In the genomic region with DNA sequence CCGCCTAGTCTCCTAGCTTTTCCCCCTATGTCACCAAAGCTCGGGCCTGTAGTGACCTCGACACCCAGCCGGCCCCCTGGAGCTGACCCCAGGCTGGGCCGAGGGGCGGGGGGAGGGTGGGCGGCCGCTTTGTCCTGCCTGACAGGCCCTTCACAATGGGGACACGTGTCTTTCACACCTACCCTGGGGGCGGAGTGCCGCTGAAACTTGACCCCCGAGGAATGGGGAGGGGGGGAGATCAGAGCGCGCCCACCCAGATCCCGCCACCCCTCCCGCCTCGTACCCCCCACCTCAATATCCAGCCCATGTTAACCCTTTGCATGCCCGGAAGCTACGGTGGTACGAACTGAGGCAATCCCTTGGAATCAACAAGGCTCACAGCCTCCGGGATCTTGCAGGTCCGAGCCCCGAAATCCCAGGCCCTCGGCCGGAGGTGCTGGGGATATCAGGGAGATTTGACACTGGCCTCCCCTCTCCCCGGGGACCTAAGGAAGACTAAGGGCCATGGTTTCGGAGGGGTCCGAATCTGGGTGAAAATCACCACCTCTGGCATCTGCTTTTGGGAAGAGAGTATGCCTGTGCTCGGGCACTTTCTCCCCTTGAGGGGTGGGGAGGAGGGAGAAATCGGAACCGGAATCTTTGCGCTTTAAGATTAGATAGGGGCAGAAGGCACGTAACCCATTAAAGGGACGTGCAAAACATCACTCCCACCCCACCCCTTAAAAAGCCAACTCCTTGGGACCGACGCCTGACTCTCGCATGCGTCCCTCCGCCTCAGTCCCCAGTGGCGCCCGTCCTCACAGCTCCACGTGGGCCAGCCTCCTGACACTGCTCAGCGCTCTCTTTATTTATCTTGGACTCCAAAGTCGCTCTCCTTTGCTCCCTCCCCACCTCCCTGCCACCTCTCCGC, we compare ENCODE assay signal across 8 cellular contexts. TPM values are rescaled to one million over a fixed set of nuclear protein-coding genes. Genes with fewer than 3 reads are reported as not detected.
DNase-seq lines count a peak whose midpoint lies in the region; ATAC-seq and TF ChIP-seq lines count a peak whose summit lies in the region.

No MANE protein-coding gene starts in this region.

- intact Hi-C loops in uterus (cut with DNase I; ENCODE audit: low total_unique reads) (loop anchor here (10.0 kb wide), 1 partner anchor 119 kb away; no protein-coding TSS in a partner anchor), ovary (cut with DNase I) (no loop called here)

- ATAC-seq in HG03565 (IDR thresholded peaks at IDR 0.05; ENCODE audit: unreplicated experiment) = no peak
- no peak for ATAC-seq in HG03469 (IDR thresholded peaks at IDR 0.05; ENCODE audit: unreplicated experiment)

- H3K27me3 ChIP-seq in effector memory CD4-positive, alpha-beta T cell (replicated peaks; ENCODE audit: control insufficient read depth, insufficient read depth, low read length, poor library complexity, severe bottlenecking) = peaks cover 54% of the 10 kb centered on the region
- H3K27me3 ChIP-seq in uterus (peaks cover 24 to 54% of the 10 kb centered on the region in 2 donors), ovary (no peaks in the 10 kb centered on the region)

- no peak for TF ChIP-seq CTCF in uterus (IDR thresholded peaks at IDR 0.05)
- TF ChIP-seq CTCF in ovary (IDR thresholded peaks at IDR 0.05) = no peak

- no peak for TF ChIP-seq POLR2A in uterus (IDR thresholded peaks at IDR 0.05)
- TF ChIP-seq POLR2A in ovary (IDR thresholded peaks at IDR 0.05) = no peak

- peaks cover 25% of the 10 kb centered on the region for H3K4me1 ChIP-seq in effector memory CD4-positive, alpha-beta T cell (ENCODE audit: control insufficient read depth, insufficient read depth, low read length, poor library complexity, severe bottlenecking)
- H3K4me1 ChIP-seq in uterus (peaks cover 0 to 31% of the 10 kb centered on the region in 2 donors), ovary (ENCODE audit: insufficient read depth) (peaks cover 10% of the 10 kb centered on the region)

- no peak overlapping the region for H3K27ac ChIP-seq in effector memory CD4-positive, alpha-beta T cell (ENCODE audit: insufficient read depth, low read length, poor library complexity, severe bottlenecking)
- H3K27ac ChIP-seq in uterus = no peak overlapping the region
- no peak overlapping the region for H3K27ac ChIP-seq in ovary

- no peak for TF ChIP-seq EP300 in ovary (IDR thresholded peaks at IDR 0.05)

- peak overlapping the region; percentile 38 for H3K4me3 ChIP-seq in effector memory CD4-positive, alpha-beta T cell (ENCODE audit: insufficient read depth, low read depth, low read length, poor library complexity, severe bottlenecking)
- H3K4me3 ChIP-seq in uterus (no peak overlapping the region), ovary (no peak overlapping the region)

- 1 to 3% (median 1%) methylated on average over 44 to 45 of the region's 45 CpGs for WGBS in ovary, 3 donors

- H3K36me3 ChIP-seq in effector memory CD4-positive, alpha-beta T cell (ENCODE audit: control insufficient read depth, insufficient read depth, low read length) = no peaks in the 10 kb centered on the region
- H3K36me3 ChIP-seq in uterus = no peaks in the 10 kb centered on the region
- no peaks in the 10 kb centered on the region for H3K36me3 ChIP-seq in ovary

- DNase-seq in ELF-1 (ENCODE audit: low read depth, low spot score) (peak; percentile 76), NCI-H748 treated with DMSO at 0.1 percent for 48 hours (lab: John Stamatoyannopoulos, UW) (peak; percentile 5), retina (peak; percentile 58), uterus (no peak), ovary (no peak)
- DNase-seq in effector memory CD4-positive, alpha-beta T cell = no peak

- H3K9me3 ChIP-seq in effector memory CD4-positive, alpha-beta T cell (ENCODE audit: control insufficient read depth, low read length) = no peaks in the 10 kb centered on the region
- H3K9me3 ChIP-seq in uterus = no peaks in the 10 kb centered on the region
- H3K9me3 ChIP-seq in ovary = no peaks in the 10 kb centered on the region

RNA-seq across cellular contexts. Expression of gene NOG, which starts 2.6 kb away (rescaled TPM):
- 1 to 10 TPM in 1 of 4 donors, under 1 TPM in 1, not detected in 2; 0.21 to 2.6 TPM for total RNA-seq in uterus
- under 1 TPM in 4 of 7 donors, not detected in 3; 0.12 to 0.99 (median 0.27) TPM for total RNA-seq in ovary
- under 1 TPM in 1 of 2 donors, not detected in 1; 0.05 TPM for polyA plus RNA-seq in ovary

Comparison
In these comparisons a context has a peak if more than half of its experiments do, and no peak if none do; other contexts are left out.
1. DNase-seq: peak in ELF-1 (single experiment), NCI-H748 treated with DMSO at 0.1 percent for 48 hours (single experiment) and retina (single experiment); none in effector memory CD4-positive, alpha-beta T cell (0 of 3), uterus (0 of 2) and ovary (0 of 5).